In the genomic region with DNA sequence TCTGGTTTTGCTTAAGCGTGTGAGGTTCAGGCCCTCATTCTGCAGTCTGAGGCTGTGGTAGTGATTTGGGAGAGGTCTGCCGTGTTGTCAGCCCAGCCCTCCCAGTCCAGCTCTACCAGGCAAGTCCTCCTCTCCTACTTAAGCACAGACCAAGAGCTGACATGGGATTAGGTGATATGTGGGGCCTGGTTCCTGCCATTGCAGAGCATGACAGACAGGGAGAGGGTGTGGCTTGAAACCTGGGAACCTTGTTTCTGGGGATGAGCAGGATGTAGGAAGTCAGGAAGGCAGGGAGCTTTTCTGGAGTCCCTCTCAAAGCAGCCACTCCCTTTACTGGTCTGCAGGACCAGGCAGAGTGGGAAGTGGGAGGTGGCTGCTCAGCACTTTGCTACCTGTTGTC, we compare ENCODE assay signal across 1 cellular context.
TF ChIP-seq lines count a peak whose summit lies in the region.

No MANE protein-coding gene starts in this region.

TF ChIP-seq in SK-N-SH, 30 proteins besides CTCF, POLR2A, EP300 and RAD21 (continued from another document):
- TF ChIP-seq, protein P1, sequence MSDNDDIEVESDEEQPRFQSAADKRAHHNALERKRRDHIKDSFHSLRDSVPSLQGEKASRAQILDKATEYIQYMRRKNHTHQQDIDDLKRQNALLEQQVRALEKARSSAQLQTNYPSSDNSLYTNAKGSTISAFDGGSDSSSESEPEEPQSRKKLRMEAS (IDR thresholded peaks at IDR 0.05; ENCODE audit: low read depth): no peak
- no peak for TF ChIP-seq FOXJ3 (CRISPR knock-in tag; IDR thresholded peaks at IDR 0.05)
- TF ChIP-seq NFIC (IDR thresholded peaks at IDR 0.05; ENCODE audit: borderline replicate concordance): no peak
- no peak for TF ChIP-seq MEF2A (IDR thresholded peaks at IDR 0.05; ENCODE audit: borderline replicate concordance, low read depth)
- TF ChIP-seq, protein P2, sequence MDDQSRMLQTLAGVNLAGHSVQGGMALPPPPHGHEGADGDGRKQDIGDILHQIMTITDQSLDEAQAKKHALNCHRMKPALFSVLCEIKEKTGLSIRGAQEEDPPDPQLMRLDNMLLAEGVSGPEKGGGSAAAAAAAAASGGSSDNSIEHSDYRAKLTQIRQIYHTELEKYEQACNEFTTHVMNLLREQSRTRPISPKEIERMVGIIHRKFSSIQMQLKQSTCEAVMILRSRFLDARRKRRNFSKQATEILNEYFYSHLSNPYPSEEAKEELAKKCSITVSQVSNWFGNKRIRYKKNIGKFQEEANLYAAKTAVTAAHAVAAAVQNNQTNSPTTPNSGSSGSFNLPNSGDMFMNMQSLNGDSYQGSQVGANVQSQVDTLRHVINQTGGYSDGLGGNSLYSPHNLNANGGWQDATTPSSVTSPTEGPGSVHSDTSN (IDR thresholded peaks at IDR 0.05): no peak
- no peak for TF ChIP-seq MXI1 (IDR thresholded peaks at IDR 0.05; ENCODE audit: low read depth, low read length)
- TF ChIP-seq RXRA (IDR thresholded peaks at IDR 0.05; ENCODE audit: borderline replicate concordance, low read depth): no peak
- no peak for TF ChIP-seq POLR2AphosphoS5 (IDR thresholded peaks at IDR 0.05; ENCODE audit: low read depth, low read length)
- no peak for TF ChIP-seq GATA2 (CRISPR knock-in tag; IDR thresholded peaks at IDR 0.05)
- TF ChIP-seq JUND (IDR thresholded peaks at IDR 0.05): no peak
- no peak for TF ChIP-seq SIN3A (IDR thresholded peaks at IDR 0.05; ENCODE audit: borderline replicate concordance, low read depth, low read length)
- TF ChIP-seq, protein P3, sequence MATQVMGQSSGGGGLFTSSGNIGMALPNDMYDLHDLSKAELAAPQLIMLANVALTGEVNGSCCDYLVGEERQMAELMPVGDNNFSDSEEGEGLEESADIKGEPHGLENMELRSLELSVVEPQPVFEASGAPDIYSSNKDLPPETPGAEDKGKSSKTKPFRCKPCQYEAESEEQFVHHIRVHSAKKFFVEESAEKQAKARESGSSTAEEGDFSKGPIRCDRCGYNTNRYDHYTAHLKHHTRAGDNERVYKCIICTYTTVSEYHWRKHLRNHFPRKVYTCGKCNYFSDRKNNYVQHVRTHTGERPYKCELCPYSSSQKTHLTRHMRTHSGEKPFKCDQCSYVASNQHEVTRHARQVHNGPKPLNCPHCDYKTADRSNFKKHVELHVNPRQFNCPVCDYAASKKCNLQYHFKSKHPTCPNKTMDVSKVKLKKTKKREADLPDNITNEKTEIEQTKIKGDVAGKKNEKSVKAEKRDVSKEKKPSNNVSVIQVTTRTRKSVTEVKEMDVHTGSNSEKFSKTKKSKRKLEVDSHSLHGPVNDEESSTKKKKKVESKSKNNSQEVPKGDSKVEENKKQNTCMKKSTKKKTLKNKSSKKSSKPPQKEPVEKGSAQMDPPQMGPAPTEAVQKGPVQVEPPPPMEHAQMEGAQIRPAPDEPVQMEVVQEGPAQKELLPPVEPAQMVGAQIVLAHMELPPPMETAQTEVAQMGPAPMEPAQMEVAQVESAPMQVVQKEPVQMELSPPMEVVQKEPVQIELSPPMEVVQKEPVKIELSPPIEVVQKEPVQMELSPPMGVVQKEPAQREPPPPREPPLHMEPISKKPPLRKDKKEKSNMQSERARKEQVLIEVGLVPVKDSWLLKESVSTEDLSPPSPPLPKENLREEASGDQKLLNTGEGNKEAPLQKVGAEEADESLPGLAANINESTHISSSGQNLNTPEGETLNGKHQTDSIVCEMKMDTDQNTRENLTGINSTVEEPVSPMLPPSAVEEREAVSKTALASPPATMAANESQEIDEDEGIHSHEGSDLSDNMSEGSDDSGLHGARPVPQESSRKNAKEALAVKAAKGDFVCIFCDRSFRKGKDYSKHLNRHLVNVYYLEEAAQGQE (IDR thresholded peaks at IDR 0.05; ENCODE audit: low read depth, low read length): no peak
- no peak for TF ChIP-seq NRF1 (IDR thresholded peaks at IDR 0.05; ENCODE audit: low read depth, low read length)
- TF ChIP-seq TCF12 (IDR thresholded peaks at IDR 0.05): no peak
- no peak for TF ChIP-seq USF1 (IDR thresholded peaks at IDR 0.05; ENCODE audit: borderline replicate concordance, low read depth)
- no peak for TF ChIP-seq ELF1 (IDR thresholded peaks at IDR 0.05)
